30 cellular contexts compared by ENCODE assay signal in genomic region chr13:103349664-103350063, GRCh38.
DNase-seq lines count a peak whose midpoint lies in the region; FAIRE-seq and TF ChIP-seq lines count a peak whose summit lies in the region.
"Had no signal": no experiment of that assay in that cellular context is flagged by ENCODE, and none has a peak within 500 bp of the region (broad histone marks: within the 10 kb centered on the region; RNA-seq: fewer than 3 reads in every experiment).

No MANE protein-coding gene starts in this region.

- H3K4me1 ChIP-seq in spleen (no peaks in the 10 kb centered on the region), small intestine (ENCODE audit: control insufficient read depth in 2 of 2, insufficient read depth in 1 of 2, low read depth in 1 of 2, low read length in 1 of 2) (no peaks in the 10 kb centered on the region), Karpas-422 (ENCODE audit: low read length) (no peaks in the 10 kb centered on the region)
- H3K4me1 ChIP-seq: ascending aorta, esophagus squamous epithelium, testis, uterus had no signal

- no peak for FAIRE-seq in small intestine (lab: Jason Lieb, UNC)
- FAIRE-seq: D721Med, frontal cortex, GM12878, RCC 7860 had no signal

- no peak for TF ChIP-seq CTCF in spleen (IDR thresholded peaks at IDR 0.05 in 8 of 11, conservative IDR thresholded peaks at IDR 0.05 in 3 of 11)

- H3K79me2 ChIP-seq in Karpas-422 (ENCODE audit: low read length) = no peaks in the 10 kb centered on the region

- H3K4me3 ChIP-seq in spleen (no peak overlapping the region), small intestine (ENCODE audit: low read depth in 1 of 2, low read length in 2 of 2) (no peak overlapping the region), Karpas-422 (ENCODE audit: low read length) (no peak overlapping the region)
- H3K4me3 ChIP-seq: ascending aorta, esophagus squamous epithelium, GM12878, SK-N-MC, testis, uterus had no signal

- no peak overlapping the region for H3K9ac ChIP-seq in Karpas-422 (ENCODE audit: low read length)

- no peak overlapping the region for H2AFZ ChIP-seq in Karpas-422 (ENCODE audit: low read length)

- no peaks in the 10 kb centered on the region for H3K27me3 ChIP-seq in spleen (replicated peaks in 1 of 7)
- H3K27me3 ChIP-seq in small intestine (ENCODE audit: control insufficient read depth in 2 of 2, insufficient read depth in 2 of 2, low read length in 2 of 2) = no peaks in the 10 kb centered on the region
- no peaks in the 10 kb centered on the region for H3K27me3 ChIP-seq in Karpas-422 (ENCODE audit: low read length)
- H3K27me3 ChIP-seq: ascending aorta, esophagus squamous epithelium, neutrophil, testis, uterus had no signal

- intact Hi-C loops in spleen (cut with DNase I; ENCODE audit: low total_unique reads) = no loop called here

- no peaks in the 10 kb centered on the region for H4K20me1 ChIP-seq in Karpas-422 (ENCODE audit: insufficient read depth, low read depth, low read length)

- peaks cover 0 to 21% (median 16%) of the 10 kb centered on the region in 8 donors for H3K9me3 ChIP-seq in spleen
- H3K9me3 ChIP-seq in small intestine (ENCODE audit: control insufficient read depth, low read depth) = no peaks in the 10 kb centered on the region
- H3K9me3 ChIP-seq in Karpas-422 (ENCODE audit: low read length) = peaks cover 29% of the 10 kb centered on the region
- H3K9me3 ChIP-seq: ascending aorta, esophagus squamous epithelium, neutrophil, testis, uterus had no signal

- no peak overlapping the region for H3K4me2 ChIP-seq in Karpas-422 (ENCODE audit: low read depth, low read length, poor library complexity, severe bottlenecking)

- 14 to 25% (median 18%) methylated on average over 4 of the region's 4 CpGs for WGBS in spleen, 5 donors
- WGBS in small intestine, 3 donors = 19 to 25% (median 25%) methylated on average over 4 of the region's 4 CpGs

- H3K36me3 ChIP-seq in spleen (no peaks in the 10 kb centered on the region), small intestine (ENCODE audit: control insufficient read depth in 2 of 2, insufficient read depth in 2 of 2, low read length in 2 of 2) (no peaks in the 10 kb centered on the region), Karpas-422 (ENCODE audit: insufficient read depth, low read length) (no peaks in the 10 kb centered on the region)
- H3K36me3 ChIP-seq: ascending aorta, esophagus squamous epithelium, neutrophil, uterus had no signal

- H3K9me2 ChIP-seq in Karpas-422 (replicated peaks; ENCODE audit: insufficient read depth, low read length) = no peaks in the 10 kb centered on the region

- no peak for TF ChIP-seq POLR2A in spleen (IDR thresholded peaks at IDR 0.05)

- DNase-seq in NCI-H1092 treated with DMSO at 0.1 percent for 48 hours (lab: John Stamatoyannopoulos, UW) (peak; percentile 80), NCI-H146 (lab: John Stamatoyannopoulos, UW) (peak; percentile 73), SK-N-DZ (ENCODE audit: low spot score) (peak; percentile 23), islet precursor cell (peak; percentile 70), spleen (no peak), small intestine (no peak), Karpas-422 (no peak)
- DNase-seq: activated CD4-positive, alpha-beta T cell treated with anti-CD3 and anti-CD28 coated beads for 4 hours; activated effector memory CD4-positive, alpha-beta T cell treated with anti-CD3 and anti-CD28 coated beads, Interleukin-2, amount 50 U/mL, for 16 hours; activated naive CD8-positive, alpha-beta T cell treated with anti-CD3 and anti-CD28 coated beads for 36 hours; central memory CD4-positive, alpha-beta T cell; esophagus squamous epithelium; HFFc6; hypothalamus; immature natural killer cell; KG1; mesendoderm; NCI-H2029; NCI-H510A treated with DMSO at 0.1 percent for 48 hours; stimulated activated naive CD8-positive, alpha-beta T cell treated with anti-CD3 and anti-CD28 coated beads, Interleukin-15, Interleukin-2, amounts not matched to agents 100 U/mL and 50 U/mL, for 24 hours; T-helper 2 cell; testis; uterus had no signal

- H3K27ac ChIP-seq in spleen = no peak overlapping the region
- H3K27ac ChIP-seq in small intestine (ENCODE audit: low read depth in 1 of 2, low read length in 1 of 2) = no peak overlapping the region
- H3K27ac ChIP-seq in Karpas-422 (ENCODE audit: low read length) = no peak overlapping the region
- H3K27ac ChIP-seq: ascending aorta, esophagus squamous epithelium, neutrophil, SK-N-MC, testis, uterus had no signal

Comparison
In these comparisons a context has a peak if more than half of its experiments do, and no peak if none do; other contexts are left out.
1. DNase-seq: peak in NCI-H1092 treated with DMSO at 0.1 percent for 48 hours (single experiment), NCI-H146 (single experiment), SK-N-DZ (single experiment) and islet precursor cell (single experiment); none in spleen (single experiment), small intestine (single experiment) and Karpas-422 (single experiment).